ENCODE assay signal across 9 cellular contexts in genomic region chr18:76620326-76620813, GRCh38.
A peak's percentile ranks its signal among the peaks of the same experiment; 100 is the strongest.
DNase-seq lines count a peak whose midpoint lies in the region; ATAC-seq, FAIRE-seq and TF ChIP-seq lines count a peak whose summit lies in the region.
"Had no signal": no experiment of that assay in that cellular context is flagged by ENCODE, and none has a peak within 500 bp of the region (broad histone marks: within the 10 kb centered on the region; RNA-seq: fewer than 3 reads in every experiment).

No MANE protein-coding gene starts in this region.

- H4K91ac ChIP-seq in H1 (replicated peaks; ENCODE audit: insufficient read length, low read length) = peak overlapping the region; percentile 20

- no peak overlapping the region for H2BK120ac ChIP-seq in H1 (replicated peaks; ENCODE audit: low read depth, low read length)

- H2AFZ ChIP-seq in Karpas-422 (ENCODE audit: low read length) (no peak overlapping the region), H1 (ENCODE audit: low read length) (peak overlapping the region; percentile 83; the same call in 1 of the 2 replicates)

- no peak overlapping the region for H2BK12ac ChIP-seq in H1 (ENCODE audit: low read depth, low read length)

- no peak overlapping the region for H3K23ac ChIP-seq in H1 (ENCODE audit: insufficient read length)

- peak overlapping the region; percentile 33 for H3K56ac ChIP-seq in H1 (replicated peaks; ENCODE audit: insufficient read length, low read depth, low read length)

- H4K8ac ChIP-seq in H1 (ENCODE audit: extremely low read depth, insufficient read depth, low read length) = peak overlapping the region; percentile 80; the same call in 1 of the 2 replicates

- peak overlapping the region; percentile 84; the same call in 1 of the 2 replicates for H2BK5ac ChIP-seq in H1 (ENCODE audit: low read depth, low read length)

- no peaks in the 10 kb centered on the region for H3F3A ChIP-seq in DOHH2 (ENCODE audit: control insufficient read depth, insufficient read depth)

- ATAC-seq in GM21619 (IDR thresholded peaks at IDR 0.05; ENCODE audit: unreplicated experiment) = peak; percentile 93
- ATAC-seq in stimulated activated effector memory CD8-positive, alpha-beta T cell treated with anti-CD3 and anti-CD28 coated beads, Interleukin-12 subunit alpha, Interleukin-12 subunit beta, amount 100 ng/mL, for 72 hours = peak; percentile 71

- TF ChIP-seq POLR2A in H1 (IDR thresholded peaks at IDR 0.05; ENCODE audit: control extremely low read depth in 1 of 2, low read depth in 2 of 2, low read length in 2 of 2) (no peak), lower leg skin (IDR thresholded peaks at IDR 0.05) (no peak)

- no peak overlapping the region for H3K14ac ChIP-seq in H1 (ENCODE audit: insufficient read length)

- H3K4me3 ChIP-seq in DOHH2 (ENCODE audit: low read length) = no peak overlapping the region
- H3K4me3 ChIP-seq in Karpas-422 (ENCODE audit: low read length) = no peak overlapping the region
- peak overlapping the region; percentile 44 to 70 (median 62) for H3K4me3 ChIP-seq in H1 (ENCODE audit: extremely low read depth in 1 of 4, insufficient read depth in 2 of 4, low read depth in 3 of 4, low read length in 4 of 4)
- H3K4me3 ChIP-seq in lower leg skin (ENCODE audit: low read depth, poor library complexity, severe bottlenecking) = no peak overlapping the region

- POLR2A ChIA-PET in H1 (lab: Charles Lee; ENCODE audit: partially characterized antibody) = interaction anchor here (0.6 to 1.6 kb wide), 3 partner anchors 102 to 221 kb away, joined by 3 read pairs; no protein-coding TSS in a partner anchor

- no peaks in the 10 kb centered on the region for H3K36me3 Mint-ChIP-seq in stimulated activated effector memory CD8-positive, alpha-beta T cell treated with anti-CD3 and anti-CD28 coated beads, Interleukin-12 subunit alpha, Interleukin-12 subunit beta, amount 100 ng/mL, for 72 hours

- H3K23me2 ChIP-seq in H1 (ENCODE audit: low read depth, low read length) = peaks cover 8% of the 10 kb centered on the region

- H4K5ac ChIP-seq in H1 (ENCODE audit: insufficient read length, low read depth, low read length) = peak overlapping the region; percentile 46

- H3K27ac ChIP-seq in DOHH2 (ENCODE audit: low read depth, low read length) = no peak overlapping the region
- no peak overlapping the region for H3K27ac ChIP-seq in Karpas-422 (ENCODE audit: low read length)
- no peak overlapping the region for H3K27ac ChIP-seq in H1 (ENCODE audit: low read depth, low read length)

- no peak overlapping the region for H3K9ac ChIP-seq in Karpas-422 (ENCODE audit: low read length)
- H3K9ac ChIP-seq in H1 (replicated peaks in 1 of 4; ENCODE audit: extremely low read depth in 1 of 4, low read depth in 3 of 4, low read length in 3 of 4) = peak overlapping the region in 3 of 4 experiments; percentile 33 to 40 (median 38); a peak in 4 of 7 replicates

- H3K4me1 ChIP-seq in DOHH2 (ENCODE audit: control insufficient read depth, low read length) = no peaks in the 10 kb centered on the region
- H3K4me1 ChIP-seq in Karpas-422 (ENCODE audit: low read length) = no peaks in the 10 kb centered on the region
- peaks cover 6 to 19% (median 10%) of the 10 kb centered on the region in 4 experiments for H3K4me1 ChIP-seq in H1 (replicated peaks in 1 of 4; ENCODE audit: control insufficient read depth in 3 of 4, insufficient read depth in 4 of 4, low read length in 3 of 4)

- no peak for TF ChIP-seq EP300 in H1 (IDR thresholded peaks at IDR 0.05; ENCODE audit: borderline replicate concordance in 1 of 2, low read depth in 2 of 2, low read length in 2 of 2)

- no peaks in the 10 kb centered on the region for H4K20me1 ChIP-seq in DOHH2 (ENCODE audit: control insufficient read depth, insufficient read depth, low read depth, low read length)
- H4K20me1 ChIP-seq in Karpas-422 (ENCODE audit: insufficient read depth, low read depth, low read length) = no peaks in the 10 kb centered on the region
- no peaks in the 10 kb centered on the region for H4K20me1 ChIP-seq in H1 (replicated peaks in 1 of 2; ENCODE audit: control insufficient read depth in 1 of 2, insufficient read depth in 2 of 2, low read length in 2 of 2)

- CTCF ChIA-PET in H1 (lab: Charles Lee; ENCODE audit: partially characterized antibody) = interaction anchor here (0.7 to 4.4 kb wide), 26 partner anchors 9 to 271 kb away, joined by 3 to 27 read pairs (median 4); no protein-coding TSS in a partner anchor

- H2BK15ac ChIP-seq in H1 (ENCODE audit: low read length) = no peak overlapping the region

- H3K36me3 ChIP-seq in DOHH2 (ENCODE audit: control insufficient read depth, low read length) (no peaks in the 10 kb centered on the region), Karpas-422 (ENCODE audit: insufficient read depth, low read length) (no peaks in the 10 kb centered on the region), H1 (ENCODE audit: control insufficient read depth in 2 of 4, insufficient read depth in 4 of 4, low read length in 3 of 4) (no peaks in the 10 kb centered on the region; a peak in 1 of 8 replicates)

- H3K79me2 ChIP-seq in DOHH2 (ENCODE audit: control insufficient read depth, low read length) (no peaks in the 10 kb centered on the region), Karpas-422 (ENCODE audit: low read length) (no peaks in the 10 kb centered on the region), H1 (ENCODE audit: control insufficient read depth in 1 of 2, insufficient read depth in 2 of 2, low read length in 2 of 2) (no peaks in the 10 kb centered on the region)

- TF ChIP-seq CTCF in DOHH2 (IDR thresholded peaks at IDR 0.05; ENCODE audit: low read depth, low read length, poor library complexity, severe bottlenecking) (peak; percentile 39), H1 (IDR thresholded peaks at IDR 0.05; ENCODE audit: control extremely low read depth in 1 of 3, insufficient read depth in 1 of 3, low read depth in 1 of 3, low read length in 3 of 3) (peak; percentile 59 to 73 (median 66)), lower leg skin (IDR thresholded peaks at IDR 0.05) (no peak)

- no peak overlapping the region for H3K4me2 ChIP-seq in DOHH2 (ENCODE audit: low read length)
- H3K4me2 ChIP-seq in Karpas-422 (ENCODE audit: low read depth, low read length, poor library complexity, severe bottlenecking) = no peak overlapping the region
- H3K4me2 ChIP-seq in H1 (ENCODE audit: insufficient read depth in 1 of 2, low read depth in 2 of 2, low read length in 2 of 2) = peak overlapping the region; percentile 91 to 93

- peak overlapping the region; percentile 24 for H3K4ac ChIP-seq in H1 (replicated peaks; ENCODE audit: insufficient read length, low read depth, low read length)

- no peak overlapping the region for H3K27ac Mint-ChIP-seq in stimulated activated effector memory CD8-positive, alpha-beta T cell treated with anti-CD3 and anti-CD28 coated beads, Interleukin-12 subunit alpha, Interleukin-12 subunit beta, amount 100 ng/mL, for 72 hours
- H3K27ac Mint-ChIP-seq: stimulated activated naive CD8-positive, alpha-beta T cell treated with anti-CD3 and anti-CD28 coated beads, Interleukin-15, Interleukin-2, amounts not matched to agents 100 ng/mL and 50 ng/mL, for 24 hours had no signal

- H3K18ac ChIP-seq in H1 (ENCODE audit: extremely low read depth, low read length) = peak overlapping the region; percentile 76

- H3K9me3 Mint-ChIP-seq in stimulated activated effector memory CD8-positive, alpha-beta T cell treated with anti-CD3 and anti-CD28 coated beads, Interleukin-12 subunit alpha, Interleukin-12 subunit beta, amount 100 ng/mL, for 72 hours = no peaks in the 10 kb centered on the region
- H3K9me3 Mint-ChIP-seq: stimulated activated naive CD8-positive, alpha-beta T cell treated with anti-CD3 and anti-CD28 coated beads, Interleukin-15, Interleukin-2, amounts not matched to agents 100 ng/mL and 50 ng/mL, for 24 hours had no signal

- no peak overlapping the region for H2AK5ac ChIP-seq in H1 (ENCODE audit: low read depth, low read length)

- H3K27me3 ChIP-seq in DOHH2 (ENCODE audit: control insufficient read depth, low read length) = peaks cover 30% of the 10 kb centered on the region
- no peaks in the 10 kb centered on the region for H3K27me3 ChIP-seq in Karpas-422 (ENCODE audit: low read length)
- peaks cover 0 to 16% (median 13%) of the 10 kb centered on the region in 4 experiments; a peak in 4 of 7 replicates for H3K27me3 ChIP-seq in H1 (replicated peaks in 1 of 4; ENCODE audit: control insufficient read depth in 3 of 4, extremely low read depth in 1 of 4, insufficient read depth in 3 of 4, low read length in 3 of 4)

- WGBS in H1 (ENCODE audit: extremely low coverage in 1 of 2, insufficient coverage in 1 of 2, insufficient read length in 1 of 2, insufficient replicate concordance in 2 of 2, low coverage in 1 of 2, low lambda C conversion rate in 2 of 2, missing lambda C conversion rate in 1 of 2), 2 experiments = 2% methylated on average over 12 of the region's 23 CpGs; no CpG with 5 or more reads in 1 of the 2 experiments
- 2 to 5% methylated on average over 16 to 23 of the region's 23 CpGs for WGBS in lower leg skin, 2 donors

- intact Hi-C loops in lower leg skin (cut with DNase I; ENCODE audit: low total_unique reads) = no loop called here

- DNase-seq in Karpas-422 (peak; percentile 71), H1 (ENCODE audit: low read depth in 1 of 2, low spot score in 2 of 2) (no peak), lower leg skin (ENCODE audit: low spot score in 2 of 2) (peak; percentile 60 to 94)
- peak; percentile 8 to 16 for DNase-seq in activated CD4-positive, alpha-beta T cell treated with anti-CD3 and anti-CD28 coated beads for 4 hours
- no peak for DNase-seq in stimulated activated effector memory CD8-positive, alpha-beta T cell treated with anti-CD3 and anti-CD28 coated beads, Interleukin-12 subunit alpha, Interleukin-12 subunit beta, amount 100 ng/mL, for 72 hours (ENCODE audit: low spot score in 2 of 2)
- DNase-seq in effector CD4-positive, alpha-beta T cell = no peak

- peak overlapping the region; percentile 32 for H3K4me3 Mint-ChIP-seq in stimulated activated effector memory CD8-positive, alpha-beta T cell treated with anti-CD3 and anti-CD28 coated beads, Interleukin-12 subunit alpha, Interleukin-12 subunit beta, amount 100 ng/mL, for 72 hours

- FAIRE-seq in H1 (lab: Jason Lieb, UNC) = no peak

- peak; percentile 60 to 70 for TF ChIP-seq RAD21 in H1 (IDR thresholded peaks at IDR 0.05 in 1 of 2, conservative IDR thresholded peaks at IDR 0.05 in 1 of 2; ENCODE audit: low read depth in 2 of 2, low read length in 2 of 2)

- no peaks in the 10 kb centered on the region for H3K79me1 ChIP-seq in H1 (ENCODE audit: low read depth, low read length)

- no peak overlapping the region; the same call in 1 of the 2 replicates for H2BK20ac ChIP-seq in H1 (ENCODE audit: low read length)

- H3K9me2 ChIP-seq in DOHH2 (replicated peaks; ENCODE audit: control insufficient read depth, low read length) (no peaks in the 10 kb centered on the region), Karpas-422 (replicated peaks; ENCODE audit: insufficient read depth, low read length) (no peaks in the 10 kb centered on the region)

- H3K9me3 ChIP-seq in DOHH2 (ENCODE audit: control insufficient read depth, insufficient read depth, low read length) (no peaks in the 10 kb centered on the region), Karpas-422 (ENCODE audit: low read length) (no peaks in the 10 kb centered on the region), H1 (ENCODE audit: insufficient read depth in 2 of 2, low read depth in 1 of 2, low read length in 1 of 2) (no peaks in the 10 kb centered on the region)

- H3K4me1 Mint-ChIP-seq in stimulated activated effector memory CD8-positive, alpha-beta T cell treated with anti-CD3 and anti-CD28 coated beads, Interleukin-12 subunit alpha, Interleukin-12 subunit beta, amount 100 ng/mL, for 72 hours = peaks cover 7% of the 10 kb centered on the region

Comparison
In these comparisons a context has a peak if more than half of its experiments do, and no peak if none do; other contexts are left out.
1. H3K4me2 ChIP-seq: peak in H1 (2 of 2); none in DOHH2 (single experiment) and Karpas-422 (single experiment).
2. H3K4me3 ChIP-seq: peak in H1 (4 of 4); none in DOHH2 (single experiment), Karpas-422 (single experiment) and lower leg skin (single experiment).
3. CTCF ChIP-seq: peak in DOHH2 (single experiment) and H1 (3 of 3); none in lower leg skin (0 of 3).
4. DNase-seq: peak in Karpas-422 (single experiment), activated CD4-positive, alpha-beta T cell treated with anti-CD3 and anti-CD28 coated beads for 4 hours (2 of 2) and lower leg skin (2 of 2); none in H1 (0 of 2), stimulated activated effector memory CD8-positive, alpha-beta T cell treated with anti-CD3 and anti-CD28 coated beads, Interleukin-12 subunit alpha, Interleukin-12 subunit beta, amount 100 ng/mL, for 72 hours (0 of 2) and effector CD4-positive, alpha-beta T cell (single experiment).